ENCODE assay signal across 1 cellular context in genomic region chr6:9397981-9398559, GRCh38.
TF ChIP-seq lines count a peak whose summit lies in the region.

No MANE protein-coding gene starts in this region.

TF ChIP-seq in HepG2, 621 proteins besides CTCF, POLR2A, EP300 and RAD21 (continued from another document):
- TF ChIP-seq PREB (CRISPR knock-in tag; IDR thresholded peaks at IDR 0.05) (no peak), FOXP1 (IDR thresholded peaks at IDR 0.05) (no peak), FOXP1 (CRISPR knock-in tag; IDR thresholded peaks at IDR 0.05) (peak; percentile 65; the same call in 1 of the 2 replicates)
